Comparison of ENCODE assay signal across 28 cellular contexts in the genomic region with DNA sequence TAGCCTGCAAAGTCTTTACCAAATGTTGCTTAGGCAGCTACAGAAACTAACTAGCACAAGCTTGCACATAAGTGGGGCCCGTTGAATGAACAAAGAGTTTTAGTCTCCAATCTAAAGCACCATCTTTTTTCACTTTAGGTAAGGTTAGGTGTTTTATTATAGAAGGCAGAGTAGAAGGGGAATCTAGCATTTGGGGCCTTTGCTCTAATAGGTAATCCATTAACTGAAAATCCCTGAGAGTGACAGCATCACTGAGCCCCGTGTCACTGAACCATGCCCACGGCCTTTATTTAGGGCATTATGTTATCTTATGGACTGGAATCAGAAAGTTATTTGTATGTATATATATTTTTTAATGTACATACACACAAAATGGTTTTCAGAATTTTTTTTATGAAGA. TPM values are rescaled to one million over a fixed set of nuclear protein-coding genes. Genes with fewer than 3 reads are reported as not detected.
DNase-seq lines count a peak whose midpoint lies in the region; ATAC-seq, FAIRE-seq and TF ChIP-seq lines count a peak whose summit lies in the region.
"Had no signal": no experiment of that assay in that cellular context is flagged by ENCODE, and none has a peak within 500 bp of the region (broad histone marks: within the 10 kb centered on the region; RNA-seq: fewer than 3 reads in every experiment).

No MANE protein-coding gene starts in this region.

- no peak for TF ChIP-seq RAD21 in GM12878 (IDR thresholded peaks at IDR 0.05; ENCODE audit: insufficient read depth, low read depth, low read length)

- H3K27me3 Mint-ChIP-seq in nephron (ENCODE audit: low read depth): no peaks in the 10 kb centered on the region
- H3K27me3 Mint-ChIP-seq: activated CD4-positive, alpha-beta T cell treated with anti-CD3 and anti-CD28 coated beads, Interleukin-2, amount 10 ng/mL, durations not matched to agents 7 days and 5 days; activated naive CD4-positive, alpha-beta T cell treated with anti-CD3 and anti-CD28 coated beads, Interleukin-2, amount 50 U/mL, for 24 hours; CD4-positive, alpha-beta T cell; dendritic cell treated with granulocyte-macrophage colony-stimulating factor and Interleukin-4, amounts not matched to agents 40 ng/mL and 50 ng/mL, for 4 days; IgD-negative memory B cell had no signal

- peaks cover 2% of the 10 kb centered on the region; the same call in 2 of the 3 replicates for H3K9me3 ChIP-seq in GM12878 (replicated peaks; ENCODE audit: control insufficient read depth, insufficient read depth, low read length)
- H3K9me3 ChIP-seq in colonic mucosa: no peaks in the 10 kb centered on the region
- peaks cover 0 to 9% (median 2%) of the 10 kb centered on the region in 8 donors for H3K9me3 ChIP-seq in spleen
- no peaks in the 10 kb centered on the region for H3K9me3 ChIP-seq in mammary epithelial cell (replicated peaks; ENCODE audit: insufficient read depth, low read length)
- H3K9me3 ChIP-seq: ascending aorta, prostate gland, transverse colon had no signal

- H4K20me1 ChIP-seq in GM12878 (ENCODE audit: control insufficient read depth, insufficient read depth) (no peaks in the 10 kb centered on the region), mammary epithelial cell (ENCODE audit: insufficient read depth, low read length) (no peaks in the 10 kb centered on the region)

- peak; percentile 69 for ATAC-seq in GM18907 (IDR thresholded peaks at IDR 0.05; ENCODE audit: unreplicated experiment)
- peak; percentile 61 for ATAC-seq in HG02798 (IDR thresholded peaks at IDR 0.05; ENCODE audit: poor library complexity, unreplicated experiment)
- ATAC-seq in GM12878: peak; percentile 86

- CTCF ChIA-PET in GM12878 (lab: Yijun Ruan, JAX) (interaction anchor here (2.2 kb wide), 1 partner anchor 15 kb away, joined by 8 read pairs; no protein-coding TSS in a partner anchor), mammary epithelial cell (lab: Charles Lee; ENCODE audit: low non-redundant PET) (no interaction called here)

- POLR2A ChIA-PET in GM12878 (lab: Charles Lee): interaction anchor here (0.7 to 1.3 kb wide), 3 partner anchors 15 to 25 kb away, joined by 3 to 4 read pairs (median 3); a partner anchor contains a TSS

- intact Hi-C loops in GM12878 (cut with micrococcal nuclease; ENCODE audit: unreplicated experiment) (no loop called here), colonic mucosa (cut with DNase I) (no loop called here), spleen (cut with DNase I; ENCODE audit: low total_unique reads) (no loop called here), mammary epithelial cell (cut with micrococcal nuclease) (no loop called here)

- H3K4me1 ChIP-seq in GM12878 (ENCODE audit: control insufficient read depth, insufficient read depth, low read length) (no peaks in the 10 kb centered on the region), colonic mucosa (no peaks in the 10 kb centered on the region), spleen (no peaks in the 10 kb centered on the region), mammary epithelial cell (ENCODE audit: insufficient read depth, low read length) (no peaks in the 10 kb centered on the region)
- H3K4me1 ChIP-seq: ascending aorta, prostate gland had no signal

- peaks cover 5% of the 10 kb centered on the region for H3K9me3 Mint-ChIP-seq in nephron
- H3K9me3 Mint-ChIP-seq: activated CD4-positive, alpha-beta T cell treated with anti-CD3 and anti-CD28 coated beads, Interleukin-2, amount 10 ng/mL, durations not matched to agents 7 days and 5 days; CD4-positive, alpha-beta T cell had no signal

- no TSS peak for BruUV-seq in GM12878 (replicated peaks; lab: Mats Ljungman, UMichigan)
- no TSS peak for BruUV-seq in mammary epithelial cell (replicated peaks; lab: Mats Ljungman, UMichigan)

- DNase-seq in GM12878 (ENCODE audit: low read depth, low spot score): peak; percentile 30
- no peak for DNase-seq in colonic mucosa
- DNase-seq in GM20000 (ENCODE audit: low spot score): no peak
- DNase-seq in spleen: no peak
- DNase-seq in mammary epithelial cell: no peak
- DNase-seq: activated CD4-positive, alpha-beta T cell treated with anti-CD3 and anti-CD28 coated beads, Interleukin-2, amount 10 ng/mL, durations not matched to agents 7 days and 5 days; CD4-positive, alpha-beta T cell; DMS153; GOT3; NCI-H1092; NCI-H187 treated with DMSO at 0.1 percent for 48 hours; NCI-H748 treated with DMSO at 0.1 percent for 48 hours; SHP77; stimulated activated CD8-positive, alpha-beta memory T cell treated with anti-CD3 and anti-CD28 coated beads, Interleukin-4, amount 100 ng/mL, for 48 hours; stomach; SW 1271; T1000; transverse colon had no signal

- no peak for FAIRE-seq in GM12878 (lab: Jason Lieb, UNC)
- FAIRE-seq: endometrium had no signal

- H3K79me2 ChIP-seq in GM12878 (ENCODE audit: control insufficient read depth, insufficient read depth, low read length): peaks cover 30% of the 10 kb centered on the region
- H3K79me2 ChIP-seq in mammary epithelial cell (ENCODE audit: insufficient read depth, low read length): peaks cover 61% of the 10 kb centered on the region

- H3K4me1 Mint-ChIP-seq in nephron: no peaks in the 10 kb centered on the region
- H3K4me1 Mint-ChIP-seq: activated CD4-positive, alpha-beta T cell treated with anti-CD3 and anti-CD28 coated beads, Interleukin-2, amount 10 ng/mL, durations not matched to agents 7 days and 5 days; activated naive CD4-positive, alpha-beta T cell treated with anti-CD3 and anti-CD28 coated beads, Interleukin-2, amount 50 U/mL, for 24 hours; IgD-negative memory B cell had no signal

- H2AFZ ChIP-seq in GM12878 (ENCODE audit: control insufficient read depth, low read depth, low read length) (no peak overlapping the region), mammary epithelial cell (ENCODE audit: low read depth, low read length) (no peak overlapping the region)

- SMC1A ChIA-PET in GM12878 (lab: Charles Lee; ENCODE audit: uncharacterized antibody, unreplicated experiment): interaction anchor here (0.9 to 5.4 kb wide), 3 partner anchors 10 to 26 kb away, joined by 5 to 32 read pairs (median 6); no protein-coding TSS in a partner anchor

- no peak overlapping the region for H3K9ac ChIP-seq in GM12878 (ENCODE audit: control insufficient read depth, insufficient read depth, low read length)
- H3K9ac ChIP-seq in colonic mucosa (ENCODE audit: low read depth in 2 of 2, low read length in 2 of 2): no peak overlapping the region
- no peak overlapping the region for H3K9ac ChIP-seq in mammary epithelial cell (ENCODE audit: insufficient read depth, low read length)

- H3K27ac Mint-ChIP-seq in nephron: peak overlapping the region in 2 of 3 experiments; percentile 25 to 77
- H3K27ac Mint-ChIP-seq: activated CD4-positive, alpha-beta T cell treated with anti-CD3 and anti-CD28 coated beads, Interleukin-2, amount 10 ng/mL, durations not matched to agents 7 days and 5 days; activated naive CD4-positive, alpha-beta T cell treated with anti-CD3 and anti-CD28 coated beads, Interleukin-2, amount 50 U/mL, for 24 hours; CD4-positive, alpha-beta T cell; dendritic cell treated with granulocyte-macrophage colony-stimulating factor and Interleukin-4, amounts not matched to agents 40 ng/mL and 50 ng/mL, for 4 days; IgD-negative memory B cell had no signal

- H3K36me3 Mint-ChIP-seq in nephron (ENCODE audit: low read depth): no peaks in the 10 kb centered on the region
- H3K36me3 Mint-ChIP-seq: IgD-negative memory B cell had no signal

- H3K4me3 ChIP-seq in GM12878 (no peak overlapping the region), colonic mucosa (no peak overlapping the region), spleen (no peak overlapping the region), mammary epithelial cell (replicated peaks in 1 of 3; ENCODE audit: insufficient read depth in 1 of 3, low read depth in 2 of 3, low read length in 3 of 3) (no peak overlapping the region)
- H3K4me3 ChIP-seq: ascending aorta, lung, prostate gland, stomach, transverse colon had no signal

- H3K4me3 Mint-ChIP-seq in nephron: no peak overlapping the region
- H3K4me3 Mint-ChIP-seq: activated CD4-positive, alpha-beta T cell treated with anti-CD3 and anti-CD28 coated beads, Interleukin-2, amount 10 ng/mL, durations not matched to agents 7 days and 5 days; activated naive CD4-positive, alpha-beta T cell treated with anti-CD3 and anti-CD28 coated beads, Interleukin-2, amount 50 U/mL, for 24 hours; CD4-positive, alpha-beta T cell; dendritic cell treated with granulocyte-macrophage colony-stimulating factor and Interleukin-4, amounts not matched to agents 40 ng/mL and 50 ng/mL, for 4 days; IgD-negative memory B cell had no signal

- H3K27ac ChIP-seq in GM12878 (ENCODE audit: control insufficient read depth, insufficient read depth) (no peak overlapping the region), colonic mucosa (no peak overlapping the region), spleen (no peak overlapping the region), mammary epithelial cell (ENCODE audit: insufficient read depth, low read depth, low read length) (no peak overlapping the region)
- H3K27ac ChIP-seq: ascending aorta, prostate gland, stomach, transverse colon had no signal

- 0 out of 4 replicates have a peak, but pooled peaks of 1 of the 2 experiments have one; percentile 8 for TF ChIP-seq EP300 in GM12878 (IDR thresholded peaks at IDR 0.05; ENCODE audit: borderline replicate concordance in 1 of 2, control insufficient read depth in 1 of 2, low read depth in 2 of 2, low read length in 2 of 2)

- TF ChIP-seq POLR2A in GM12878 (IDR thresholded peaks at IDR 0.05; ENCODE audit: low read depth, low read length) (no peak), spleen (IDR thresholded peaks at IDR 0.05) (no peak)

- H3K27me3 ChIP-seq in GM12878 (replicated peaks in 1 of 2; ENCODE audit: control insufficient read depth in 2 of 2, insufficient read depth in 2 of 2, low read length in 1 of 2): no peaks in the 10 kb centered on the region
- no peaks in the 10 kb centered on the region for H3K27me3 ChIP-seq in colonic mucosa
- no peaks in the 10 kb centered on the region for H3K27me3 ChIP-seq in spleen (replicated peaks in 1 of 7)
- H3K27me3 ChIP-seq in mammary epithelial cell (ENCODE audit: insufficient read depth, low read length): no peaks in the 10 kb centered on the region
- H3K27me3 ChIP-seq: ascending aorta, stomach, transverse colon had no signal

- 47% methylated on average over 3 of the region's 3 CpGs for WGBS in GM12878 (ENCODE audit: insufficient coverage, insufficient replicate concordance, low lambda C conversion rate, missing lambda C conversion rate)
- WGBS in spleen, 5 donors: 69 to 99% (median 96%) methylated on average over 3 of the region's 3 CpGs
- 100% methylated on average over 3 of the region's 3 CpGs for WGBS in mammary epithelial cell (ENCODE audit: low coverage, missing lambda C conversion rate)

- no peaks in the 10 kb centered on the region for H3K36me3 ChIP-seq in GM12878 (ENCODE audit: control insufficient read depth in 2 of 2, insufficient read depth in 2 of 2, low read length in 1 of 2)
- H3K36me3 ChIP-seq in colonic mucosa: no peaks in the 10 kb centered on the region
- no peaks in the 10 kb centered on the region for H3K36me3 ChIP-seq in spleen
- H3K36me3 ChIP-seq in mammary epithelial cell (ENCODE audit: insufficient read depth, low read length): no peaks in the 10 kb centered on the region
- H3K36me3 ChIP-seq: ascending aorta, prostate gland, stomach, transverse colon had no signal

- in situ Hi-C loops in GM12878 (cut with MboI) (loop anchor here (25.0 kb wide), 3 partner anchors 93 to 732 kb away; a partner anchor contains a TSS), mammary epithelial cell (cut with MboI; ENCODE audit: low sequenced_read_pairs in 2 of 2) (no loop called here)

- no peak overlapping the region for H3K4me2 ChIP-seq in GM12878 (ENCODE audit: control insufficient read depth, insufficient read depth)
- no peak overlapping the region for H3K4me2 ChIP-seq in mammary epithelial cell (ENCODE audit: insufficient read depth, low read depth, low read length)

- no peak for TF ChIP-seq CTCF in GM12878 (IDR thresholded peaks at IDR 0.05 in 2 of 3, conservative IDR thresholded peaks at IDR 0.05 in 1 of 3; ENCODE audit: control insufficient read depth in 2 of 3, extremely low read depth in 1 of 3, insufficient read depth in 1 of 3, low read depth in 3 of 3, low read length in 3 of 3)
- TF ChIP-seq CTCF in nephron (IDR thresholded peaks at IDR 0.05; ENCODE audit: unreplicated experiment in 3 of 3): no peak
- no peak for TF ChIP-seq CTCF in colonic mucosa (IDR thresholded peaks at IDR 0.05)
- TF ChIP-seq CTCF in GM20000 (IDR thresholded peaks at IDR 0.05; ENCODE audit: extremely low read depth, missing control alignments): no peak
- TF ChIP-seq CTCF in spleen (IDR thresholded peaks at IDR 0.05 in 8 of 11, conservative IDR thresholded peaks at IDR 0.05 in 3 of 11): no peak
- no peak for TF ChIP-seq CTCF in mammary epithelial cell (conservative IDR thresholded peaks at IDR 0.05 in 1 of 2, IDR thresholded peaks at IDR 0.05 in 1 of 2; ENCODE audit: extremely low read depth in 1 of 2, insufficient read depth in 1 of 2, low read depth in 1 of 2, low read length in 2 of 2)

- RAD21 ChIA-PET in GM12878 (lab: Charles Lee; ENCODE audit: unreplicated experiment): interaction anchor here (14.3 kb wide), 1 partner anchor 20 kb away, joined by 170 read pairs; a partner anchor contains a TSS

- dilution Hi-C loops in mammary epithelial cell (cut with HindIII; ENCODE audit: low sequenced_read_pairs): no loop called here

RNA-seq across cellular contexts. Expression of a gene that starts 25.1 kb away (rescaled TPM):
- 85.5 and 97.5 TPM in 2 replicates for total RNA-seq in GM12878 (2013; cell fraction: nucleolus; rRNA removed)
- total RNA-seq in GM12878 (2014; rRNA removed) (15.5 and 20.2 TPM in 2 replicates), GM12878 (2014; rRNA removed; fragmentation: Illumina TruSeq; extraction: Trizol) (21.5 and 22.1 TPM in 2 replicates), GM12878 (2021) (17.0 and 18.8 TPM in 2 replicates), colonic mucosa (10 to 100 TPM; 11.7 to 33.3 TPM), spleen (10 to 100 TPM; 20.6 to 42.4 (median 31.3) TPM), mammary epithelial cell (10 to 100 TPM; 19.7 to 20.0 TPM)
- 4.8 TPM for polyA plus RNA-seq in GM12878 (2011; ENCODE audit: low read depth)
- polyA plus RNA-seq in GM12878 (2011; rRNA removed) (38.4 and 54.0 TPM in 2 replicates), GM12878 (2014; fragmentation: Illumina TruSeq; extraction: Trizol) (15.3 and 20.8 TPM in 2 replicates), GM12878 (2014; fragmentation: Nextera tagmentation; extraction: Ambion mirVana) (10 to 100 TPM; 13.0 to 24.2 TPM), GM12878 (2014; rRNA removed) (9.9 and 11.3 TPM in 2 replicates), GM12878 (2016; fragmentation: Nextera tagmentation; extraction: Ambion mirVana) (10 to 100 TPM; 19.1 to 21.1 TPM), spleen (10 to 100 TPM in 1 of 3 donors, 1 to 10 TPM in 2; 5.4 to 11.9 (median 6.4) TPM), mammary epithelial cell (7.1 TPM)
- 11.8 and 12.8 TPM in 2 replicates for polyA plus RNA-seq in GM12878 (2011; cell fraction: cytosol; rRNA removed)
- 46.7 and 48.9 TPM in 2 replicates for polyA plus RNA-seq in GM12878 (2011; cell fraction: nucleus; rRNA removed)
- polyA plus RNA-seq in GM12878 (2012): 8.3 and 9.2 TPM in 2 replicates
- 29.6 and 35.5 TPM in 2 replicates for polyA minus RNA-seq in GM12878 (2011; rRNA and poly(A)+ RNA removed)
- 10.4 and 13.0 TPM in 2 replicates for polyA minus RNA-seq in GM12878 (2011; cell fraction: cytosol; rRNA and poly(A)+ RNA removed)
- 55.9 and 96.4 TPM in 2 replicates for polyA minus RNA-seq in GM12878 (2011; cell fraction: nucleus; rRNA and poly(A)+ RNA removed)
- polyA minus RNA-seq in mammary epithelial cell: 7.0 TPM
